In the genomic region with DNA sequence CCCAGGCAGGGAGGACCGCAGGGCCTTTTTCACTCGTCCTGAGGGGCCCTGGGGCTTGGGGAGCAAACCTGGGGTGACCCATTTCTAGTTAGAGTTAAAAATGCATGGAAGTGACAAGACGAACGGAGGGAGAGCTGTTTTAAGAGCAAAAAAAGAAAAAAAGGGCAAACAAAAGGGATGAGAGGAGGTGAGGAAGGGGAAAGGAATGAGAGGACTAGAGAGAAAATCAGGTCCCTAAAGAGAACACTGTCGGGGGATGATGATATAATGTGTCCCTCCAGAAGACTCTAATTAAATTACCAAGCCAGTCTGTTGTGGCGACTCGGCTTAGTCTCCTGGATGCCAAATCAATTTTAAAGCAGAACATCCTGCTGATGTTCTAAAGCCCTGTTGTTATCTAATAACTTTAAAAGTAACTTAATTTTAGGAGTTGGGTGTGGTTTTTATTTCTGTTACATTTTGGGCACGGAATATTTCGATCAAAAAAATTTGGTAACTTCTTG, we compare ENCODE assay signal across 8 cellular contexts. TPM values are rescaled to one million over a fixed set of nuclear protein-coding genes. Genes with fewer than 3 reads are reported as not detected.
A peak's percentile ranks its signal among the peaks of the same experiment; 100 is the strongest.
DNase-seq lines count a peak whose midpoint lies in the region; ATAC-seq and TF ChIP-seq lines count a peak whose summit lies in the region.

No MANE protein-coding gene starts in this region.

- H3K4me3 Mint-ChIP-seq in memory B cell = peak overlapping the region; percentile 97

- H3K27ac ChIP-seq in ACC112 (ENCODE audit: low read depth, low read length) (peak overlapping the region; percentile 78), HL-60 (replicated peaks) (peak overlapping the region; percentile 91)

- H3K79me2 ChIP-seq in ACC112 (ENCODE audit: control insufficient read depth, insufficient read depth, low read length, unreplicated experiment) = peaks cover 57% of the 10 kb centered on the region

- in situ Hi-C loops in astrocyte of the cerebellum (cut with HindIII; ENCODE audit: low sequenced_read_pairs) = no loop called here

- H3K4me1 Mint-ChIP-seq in memory B cell = peaks cover 23% of the 10 kb centered on the region

- peaks cover 4% of the 10 kb centered on the region for H3K36me3 Mint-ChIP-seq in memory B cell

- TF ChIP-seq CTCF in HL-60 (IDR thresholded peaks at IDR 0.05; ENCODE audit: insufficient read depth, low read length) = no peak
- no peak for TF ChIP-seq CTCF in astrocyte of the cerebellum (IDR thresholded peaks at IDR 0.05; ENCODE audit: low read depth, low read length, missing control alignments)

- H3K27ac Mint-ChIP-seq in memory B cell = peak overlapping the region; percentile 86

- peak overlapping the region; percentile 8 for H2AFZ ChIP-seq in ACC112 (ENCODE audit: low read length, unreplicated experiment)

- no peaks in the 10 kb centered on the region for H3K36me3 ChIP-seq in ACC112 (ENCODE audit: insufficient read depth, low read length)

- no peaks in the 10 kb centered on the region for H3K27me3 ChIP-seq in ACC112 (ENCODE audit: insufficient read depth, low read length)
- no peaks in the 10 kb centered on the region for H3K27me3 ChIP-seq in HL-60 (ENCODE audit: insufficient read depth, poor library complexity, severe bottlenecking)

- peaks cover 24% of the 10 kb centered on the region for H3K4me1 ChIP-seq in ACC112 (ENCODE audit: control insufficient read depth, insufficient read depth, low read length, unreplicated experiment)

- no peaks in the 10 kb centered on the region for H3K27me3 Mint-ChIP-seq in memory B cell

- no peak for ATAC-seq in memory B cell (ENCODE audit: low read depth)
- no peak for ATAC-seq in GM19452 (IDR thresholded peaks at IDR 0.05; ENCODE audit: unreplicated experiment)

- no peaks in the 10 kb centered on the region for H3K9me3 Mint-ChIP-seq in memory B cell

- H3K4me3 ChIP-seq in ACC112 (ENCODE audit: low read depth, low read length) = peak overlapping the region; percentile 88
- peak overlapping the region; percentile 85 for H3K4me3 ChIP-seq in HL-60 (replicated peaks; ENCODE audit: insufficient read depth, low read length)
- peak overlapping the region; percentile 66 for H3K4me3 ChIP-seq in astrocyte of the cerebellum (ENCODE audit: low read depth, low read length)

- no peak for DNase-seq in HL-60 (ENCODE audit: low read depth in 1 of 2, low spot score in 1 of 2)
- DNase-seq in astrocyte of the cerebellum (ENCODE audit: low read depth) = no peak
- no peak for DNase-seq in memory B cell (ENCODE audit: low spot score in 2 of 2)
- DNase-seq in H4 (ENCODE audit: low spot score) = no peak
- DNase-seq in activated effector memory CD4-positive, alpha-beta T cell treated with anti-CD3 and anti-CD28 coated beads, Interleukin-2, amount 50 U/mL, for 16 hours = no peak
- no peak for DNase-seq in NOMO-1 treated with DMSO at 0.1 percent for 48 hours (lab: John Stamatoyannopoulos, UW; ENCODE audit: unreplicated experiment)

RNA-seq across cellular contexts. Expression of gene ANO6, which starts 1.1 kb away (rescaled TPM):
- total RNA-seq in H4 (2014; rRNA removed; shearing (Covaris generic)) = 30.9 and 37.6 TPM in 2 replicates
